ENCODE assay signal across 26 cellular contexts in the genomic region with DNA sequence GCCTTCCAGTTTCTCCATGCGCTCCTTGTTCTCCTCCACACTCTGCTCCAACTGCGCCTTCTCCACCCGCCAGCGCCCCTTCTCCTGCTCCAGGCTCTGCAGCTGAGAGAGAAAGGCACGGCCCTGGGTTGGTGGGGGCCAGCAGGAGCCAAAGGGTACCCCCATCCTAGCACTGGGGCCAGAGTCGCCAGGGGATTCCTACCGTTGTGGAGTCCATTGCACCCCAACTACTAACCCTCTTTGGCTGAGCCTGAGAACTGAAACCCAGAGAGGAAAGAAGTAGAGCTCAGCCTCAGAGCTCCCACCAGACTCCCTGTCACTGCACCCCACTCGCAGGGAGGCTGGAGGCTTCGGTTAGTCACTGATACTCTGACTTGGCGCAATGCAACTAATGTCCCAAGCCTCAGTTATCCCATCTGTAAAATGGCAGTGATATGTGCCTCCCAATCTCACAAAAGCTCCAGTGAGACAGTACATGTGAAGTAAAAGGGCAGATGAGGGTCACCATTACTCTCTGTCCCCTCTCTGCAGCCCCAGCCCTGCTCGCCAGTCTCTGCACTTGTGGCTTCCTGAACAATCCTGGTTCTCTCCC. TPM values are rescaled to one million over a fixed set of nuclear protein-coding genes. Genes with fewer than 3 reads are reported as not detected.
"Had no signal": no experiment of that assay in that cellular context is flagged by ENCODE, and none has a peak within 500 bp of the region (broad histone marks: within the 10 kb centered on the region; RNA-seq: fewer than 3 reads in every experiment).

No MANE protein-coding gene starts in this region.

- H2AFZ ChIP-seq: parathyroid adenoma had no signal

- ATAC-seq: activated CD4-positive, alpha-beta T cell treated with anti-CD3 and anti-CD28 coated beads for 36 hours; activated CD8-positive, alpha-beta memory T cell treated with anti-CD3 and anti-CD28 coated beads, Interleukin-2, amount 10 ng/mL, durations not matched to agents 7 days and 5 days; effector memory CD8-positive, alpha-beta T cell; left ventricle myocardium superior; natural killer cell treated with Interleukin-12 subunit alpha and Interleukin-12 subunit beta and Interleukin-15 and Interleukin-18, amount 100 ng/mL, for 72 hours; right cardiac atrium had no signal

- H3K9me3 Mint-ChIP-seq: activated B cell treated with CpG ODN at 0.5 μM for 24 hours; effector memory CD8-positive, alpha-beta T cell; natural killer cell treated with Interleukin-12 subunit alpha and Interleukin-12 subunit beta and Interleukin-15 and Interleukin-18, amount 100 ng/mL, for 72 hours had no signal

- H3K9me3 ChIP-seq: adrenal gland, ascending aorta, esophagus muscularis mucosa, neutrophil, vagina had no signal

- H3K27ac Mint-ChIP-seq: activated B cell treated with CpG ODN at 0.5 μM for 24 hours; activated CD4-positive, alpha-beta T cell treated with anti-CD3 and anti-CD28 coated beads for 36 hours had no signal

- H3K27me3 ChIP-seq: adrenal gland, ascending aorta, brain microvascular endothelial cell, dorsolateral prefrontal cortex, esophagus muscularis mucosa, vagina had no signal

- H3K9ac ChIP-seq: parathyroid adenoma had no signal

- H3K27ac ChIP-seq: adrenal gland, ascending aorta, brain microvascular endothelial cell, esophagus muscularis mucosa, neutrophil, parathyroid adenoma, vagina had no signal

- H3K4me3 Mint-ChIP-seq: activated B cell treated with CpG ODN at 0.5 μM for 24 hours; activated CD4-positive, alpha-beta T cell treated with anti-CD3 and anti-CD28 coated beads for 36 hours; activated CD8-positive, alpha-beta memory T cell treated with anti-CD3 and anti-CD28 coated beads, Interleukin-2, amount 10 ng/mL, durations not matched to agents 7 days and 5 days; effector memory CD8-positive, alpha-beta T cell; natural killer cell treated with Interleukin-12 subunit alpha and Interleukin-12 subunit beta and Interleukin-15 and Interleukin-18, amount 100 ng/mL, for 72 hours had no signal

- H3K27me3 Mint-ChIP-seq: activated B cell treated with CpG ODN at 0.5 μM for 24 hours; activated CD4-positive, alpha-beta T cell treated with anti-CD3 and anti-CD28 coated beads for 36 hours; effector memory CD8-positive, alpha-beta T cell; natural killer cell treated with Interleukin-12 subunit alpha and Interleukin-12 subunit beta and Interleukin-15 and Interleukin-18, amount 100 ng/mL, for 72 hours had no signal

- H3K79me2 ChIP-seq: parathyroid adenoma had no signal

- DNase-seq: activated B cell treated with CpG ODN at 0.5 μM for 24 hours; activated CD4-positive, alpha-beta T cell treated with anti-CD3 and anti-CD28 coated beads for 36 hours; activated CD4-positive, alpha-beta T cell treated with anti-CD3 and anti-CD28 coated beads, Interleukin-2, amount 50 U/mL, for 4 hours; activated CD8-positive, alpha-beta memory T cell treated with anti-CD3 and anti-CD28 coated beads, Interleukin-2, amount 10 ng/mL, durations not matched to agents 7 days and 5 days; activated T-cell treated with anti-CD3 and anti-CD28 coated beads for 4 hours; brain microvascular endothelial cell; central memory CD4-positive, alpha-beta T cell; effector memory CD8-positive, alpha-beta T cell; hippocampal formation; left ventricle myocardium superior; mammary epithelial cell; stimulated activated CD4-positive, alpha-beta T cell treated with anti-CD3 and anti-CD28 coated beads, Interleukin-12 subunit alpha, Interleukin-12 subunit beta, amount 100 ng/mL, for 4 hours; T-helper 1 cell; T1000; trophoblast cell had no signal

- H3K4me3 ChIP-seq: adrenal gland, ascending aorta, dorsolateral prefrontal cortex, esophagus muscularis mucosa, vagina had no signal

RNA-seq across cellular contexts. Expression of gene SGCA, which starts 29.6 kb away (rescaled TPM):
- total RNA-seq: frontal cortex, mammary epithelial cell, pulmonary artery endothelial cell had no signal
